In genomic region chr10:80492875-80493413, GRCh38 we compare ENCODE assay signal across 9 cellular contexts. TPM values are rescaled to one million over a fixed set of nuclear protein-coding genes. Genes with fewer than 3 reads are reported as not detected.
DNase-seq lines count a peak whose midpoint lies in the region; ATAC-seq and TF ChIP-seq lines count a peak whose summit lies in the region.
"Had no signal": no experiment of that assay in that cellular context is flagged by ENCODE, and none has a peak within 500 bp of the region (broad histone marks: within the 10 kb centered on the region; RNA-seq: fewer than 3 reads in every experiment).

No MANE protein-coding gene starts in this region.

- H3K4me3 Mint-ChIP-seq in chondrocyte (ENCODE audit: unreplicated experiment) = no peak overlapping the region

- peaks cover 44% of the 10 kb centered on the region for H3K4me1 ChIP-seq in foreskin keratinocyte

- ATAC-seq in GM19438 (IDR thresholded peaks at IDR 0.05; ENCODE audit: low read depth, unreplicated experiment) = peak; percentile 33
- peak; percentile 28 for ATAC-seq in HG03342 (IDR thresholded peaks at IDR 0.05; ENCODE audit: unreplicated experiment)
- no peak for ATAC-seq in foreskin keratinocyte

- peaks cover 17% of the 10 kb centered on the region for H3K36me3 Mint-ChIP-seq in chondrocyte (ENCODE audit: low read depth)

- no peaks in the 10 kb centered on the region for H3K27me3 ChIP-seq in foreskin keratinocyte

- peaks cover 9% of the 10 kb centered on the region for H3K9me3 Mint-ChIP-seq in chondrocyte (ENCODE audit: low read depth)

- H3K27me3 Mint-ChIP-seq in chondrocyte (ENCODE audit: low read depth) = no peaks in the 10 kb centered on the region

- DNase-seq in CD1c-positive myeloid dendritic cell (ENCODE audit: extremely low spot score) (peak; percentile 62), chondrocyte (ENCODE audit: low spot score) (no peak), NCI-H187 (lab: John Stamatoyannopoulos, UW) (no peak), NCI-H510A (lab: John Stamatoyannopoulos, UW) (no peak), DMS79 treated with DMSO at 0.1 percent for 48 hours (lab: John Stamatoyannopoulos, UW) (no peak), foreskin keratinocyte (no peak)
- DNase-seq: foreskin melanocyte had no signal

- H3K27ac ChIP-seq in foreskin keratinocyte = no peak overlapping the region

- H3K27ac Mint-ChIP-seq in chondrocyte (ENCODE audit: unreplicated experiment) = peak overlapping the region; percentile 85

- H3K4me1 Mint-ChIP-seq in chondrocyte (ENCODE audit: low read depth) = peaks cover 46% of the 10 kb centered on the region

- TF ChIP-seq CTCF in chondrocyte (IDR thresholded peaks at IDR 0.05) (no peak), foreskin keratinocyte (conservative IDR thresholded peaks at IDR 0.05) (no peak)

RNA-seq across cellular contexts. Expression of gene TSPAN14, which starts 38.8 kb away (rescaled TPM):
- 23.0 to 57.4 TPM (median 53.8 TPM) in 3 replicates for total RNA-seq in chondrocyte
- 105 and 139 TPM in 2 replicates for total RNA-seq in foreskin keratinocyte
- polyA plus RNA-seq in foreskin keratinocyte = 76.4 and 110 TPM in 2 replicates

RNA-seq across cellular contexts. Expression of gene SH2D4B, which starts 44.8 kb away (rescaled TPM):
- total RNA-seq in chondrocyte (0.07 TPM in 1 of 3 replicates, not detected in the others), foreskin keratinocyte (not detected in 2 replicates)
- polyA plus RNA-seq in foreskin keratinocyte = 0.02 TPM in 1 of 2 replicates, not detected in the other
